Comparison of ENCODE assay signal across 8 cellular contexts in the genomic region with DNA sequence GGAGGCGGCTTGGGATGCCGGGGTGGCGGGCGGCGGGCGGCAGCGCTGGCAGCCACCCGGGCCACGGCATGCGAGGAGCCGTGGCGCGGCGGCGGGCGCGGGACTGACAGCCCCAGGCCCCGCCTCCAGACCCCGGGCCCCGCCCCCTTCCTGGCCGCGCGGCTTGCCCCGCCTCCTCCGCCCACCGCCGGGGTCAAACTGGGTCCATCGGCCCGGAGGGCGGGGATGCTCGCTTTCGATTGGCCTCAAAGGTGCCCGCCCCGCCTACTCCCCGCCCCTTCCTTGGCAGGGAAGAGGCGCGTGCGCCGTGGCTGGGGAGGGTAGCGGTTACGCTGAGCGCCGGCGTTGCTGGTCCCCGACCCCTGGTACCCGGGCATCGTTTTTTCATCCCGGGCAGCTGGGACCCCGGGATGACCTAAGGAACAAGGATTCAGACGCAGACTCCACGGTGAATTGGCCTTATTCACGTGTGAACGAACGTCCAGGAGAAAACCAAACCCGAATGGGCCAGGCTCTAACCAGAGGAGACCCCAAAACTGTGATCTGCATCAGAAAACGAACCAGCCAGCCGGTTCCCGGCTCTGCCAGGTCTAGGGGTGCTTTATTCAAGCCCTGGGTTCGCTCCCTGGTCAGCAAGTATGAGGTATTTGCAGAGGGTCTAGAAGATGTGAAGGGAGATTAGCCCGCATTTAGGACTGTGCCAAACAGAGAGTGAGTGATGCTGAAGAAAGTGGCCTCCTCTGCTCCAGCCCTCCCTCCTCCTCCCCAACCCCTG.
DNase-seq lines count a peak whose midpoint lies in the region; ATAC-seq and TF ChIP-seq lines count a peak whose summit lies in the region.

No MANE protein-coding gene starts in this region.

- intact Hi-C loops in Caco-2 (cut with micrococcal nuclease; ENCODE audit: unreplicated experiment) = no loop called here

- no peaks in the 10 kb centered on the region; the same call in 1 of the 2 replicates for H3K27me3 ChIP-seq in Caco-2 (replicated peaks; ENCODE audit: control insufficient read depth, insufficient read depth, low read length)
- H3K27me3 ChIP-seq in endodermal cell (ENCODE audit: control insufficient read depth, insufficient read depth, low read length, poor library complexity, severe bottlenecking) = peaks cover 76% of the 10 kb centered on the region

- H3K9ac ChIP-seq in endodermal cell (ENCODE audit: extremely low read depth, low read length, poor library complexity, severe bottlenecking) = no peak overlapping the region

- TF ChIP-seq CTCF in Caco-2 (IDR thresholded peaks at IDR 0.05; ENCODE audit: insufficient read depth in 1 of 2, low read depth in 1 of 2, low read length in 1 of 2, severe bottlenecking in 1 of 2, unreplicated experiment in 1 of 2) (no peak), endodermal cell (conservative IDR thresholded peaks at IDR 0.05) (no peak)

- DNase-seq in Caco-2 (peak; percentile 90 to 92), HT1080 (ENCODE audit: low read depth) (peak; percentile 77), NK-92 (lab: John Stamatoyannopoulos, UW; ENCODE audit: unreplicated experiment) (peak; percentile 59), endodermal cell (peak; percentile 98), mesenteric fat pad (ENCODE audit: low spot score) (peak; percentile 99)
- peak; percentile 98 for DNase-seq in activated CD8-positive, alpha-beta memory T cell treated with anti-CD3 and anti-CD28 coated beads, Interleukin-2, amount 10 ng/mL, durations not matched to agents 7 days and 5 days
- DNase-seq in stimulated activated CD8-positive, alpha-beta memory T cell treated with anti-CD3 and anti-CD28 coated beads, Interleukin-12 subunit alpha, Interleukin-12 subunit beta, amount 100 ng/mL, for 4 hours (ENCODE audit: low read depth) = peak; percentile 98

- no peaks in the 10 kb centered on the region for H3K9me3 Mint-ChIP-seq in Caco-2 (ENCODE audit: unreplicated experiment)
- no peaks in the 10 kb centered on the region for H3K9me3 Mint-ChIP-seq in activated CD8-positive, alpha-beta memory T cell treated with anti-CD3 and anti-CD28 coated beads, Interleukin-2, amount 10 ng/mL, durations not matched to agents 7 days and 5 days (ENCODE audit: low read depth)
- no peaks in the 10 kb centered on the region for H3K9me3 Mint-ChIP-seq in endodermal cell

- POLR2A ChIA-PET in Caco-2 (lab: Charles Lee) = no interaction called here

- peak; percentile 94 for ATAC-seq in GM21381 (IDR thresholded peaks at IDR 0.05; ENCODE audit: unreplicated experiment)
- peak; percentile 93 for ATAC-seq in activated CD8-positive, alpha-beta memory T cell treated with anti-CD3 and anti-CD28 coated beads, Interleukin-2, amount 10 ng/mL, durations not matched to agents 7 days and 5 days

- H3K4me1 Mint-ChIP-seq in Caco-2 (ENCODE audit: low read depth, unreplicated experiment) = no peaks in the 10 kb centered on the region
- H3K4me1 Mint-ChIP-seq in activated CD8-positive, alpha-beta memory T cell treated with anti-CD3 and anti-CD28 coated beads, Interleukin-2, amount 10 ng/mL, durations not matched to agents 7 days and 5 days = peaks cover 28% of the 10 kb centered on the region
- peaks cover 9% of the 10 kb centered on the region for H3K4me1 Mint-ChIP-seq in endodermal cell

- H3K27ac ChIP-seq in endodermal cell (ENCODE audit: low read depth, low read length) = no peak overlapping the region

- 1 to 2% methylated on average over 30 to 60 of the region's 60 CpGs for WGBS in endodermal cell (ENCODE audit: insufficient coverage in 1 of 2, insufficient read length in 1 of 2), 2 experiments

- H3K27ac Mint-ChIP-seq in Caco-2 (ENCODE audit: unreplicated experiment) (no peak overlapping the region), endodermal cell (no peak overlapping the region)
- H3K27ac Mint-ChIP-seq in activated CD8-positive, alpha-beta memory T cell treated with anti-CD3 and anti-CD28 coated beads, Interleukin-2, amount 10 ng/mL, durations not matched to agents 7 days and 5 days = peak overlapping the region; percentile 43

- H3K4me3 Mint-ChIP-seq in Caco-2 (ENCODE audit: unreplicated experiment) (peak overlapping the region; percentile 67), endodermal cell (peak overlapping the region; percentile 70)
- H3K4me3 Mint-ChIP-seq in activated CD8-positive, alpha-beta memory T cell treated with anti-CD3 and anti-CD28 coated beads, Interleukin-2, amount 10 ng/mL, durations not matched to agents 7 days and 5 days = peak overlapping the region; percentile 81

- H3K36me3 ChIP-seq in Caco-2 (ENCODE audit: control insufficient read depth, insufficient read depth, low read length) (no peaks in the 10 kb centered on the region), endodermal cell (ENCODE audit: control insufficient read depth, insufficient read depth, low read length) (no peaks in the 10 kb centered on the region)

- no TSS peak for BruUV-seq in Caco-2 (replicated peaks; lab: Mats Ljungman, UMichigan)

- H3K27me3 Mint-ChIP-seq in Caco-2 (ENCODE audit: insufficient read depth, unreplicated experiment) (peaks cover 12% of the 10 kb centered on the region), endodermal cell (ENCODE audit: insufficient read depth) (peaks cover 40% of the 10 kb centered on the region)
- no peaks in the 10 kb centered on the region for H3K27me3 Mint-ChIP-seq in activated CD8-positive, alpha-beta memory T cell treated with anti-CD3 and anti-CD28 coated beads, Interleukin-2, amount 10 ng/mL, durations not matched to agents 7 days and 5 days

- H3K9me3 ChIP-seq in Caco-2 (no peaks in the 10 kb centered on the region), endodermal cell (ENCODE audit: control insufficient read depth, low read length) (no peaks in the 10 kb centered on the region)

- no peaks in the 10 kb centered on the region; the same call in 1 of the 2 replicates for H3K4me1 ChIP-seq in Caco-2
- no peaks in the 10 kb centered on the region for H3K4me1 ChIP-seq in endodermal cell (ENCODE audit: control insufficient read depth, insufficient read depth, low read length)

- H3K4me3 ChIP-seq in Caco-2 (ENCODE audit: low read depth, low read length) = peak overlapping the region; percentile 48
- peak overlapping the region; percentile 88 for H3K4me3 ChIP-seq in endodermal cell (ENCODE audit: low read length)

- no peaks in the 10 kb centered on the region for H3K36me3 Mint-ChIP-seq in Caco-2 (ENCODE audit: insufficient read depth, unreplicated experiment)
- H3K36me3 Mint-ChIP-seq in activated CD8-positive, alpha-beta memory T cell treated with anti-CD3 and anti-CD28 coated beads, Interleukin-2, amount 10 ng/mL, durations not matched to agents 7 days and 5 days = peaks cover 5% of the 10 kb centered on the region
- no peaks in the 10 kb centered on the region for H3K36me3 Mint-ChIP-seq in endodermal cell (ENCODE audit: low read depth)

- CTCF ChIA-PET in Caco-2 (lab: Charles Lee) = interaction anchor here (0.6 to 0.7 kb wide), 2 partner anchors 309 to 394 kb away, joined by 4 to 5 read pairs; no protein-coding TSS in a partner anchor
- CTCF ChIA-PET in activated CD8-positive, alpha-beta memory T cell treated with anti-CD3 and anti-CD28 coated beads, Interleukin-2, amount 10 ng/mL, durations not matched to agents 7 days and 5 days (lab: Charles Lee) = interaction anchor here (0.7 to 2.2 kb wide), 8 partner anchors 10 to 520 kb away, joined by 3 to 11 read pairs (median 6); no protein-coding TSS in a partner anchor
